Comparison of ENCODE assay signal across 5 cellular contexts in the genomic region with DNA sequence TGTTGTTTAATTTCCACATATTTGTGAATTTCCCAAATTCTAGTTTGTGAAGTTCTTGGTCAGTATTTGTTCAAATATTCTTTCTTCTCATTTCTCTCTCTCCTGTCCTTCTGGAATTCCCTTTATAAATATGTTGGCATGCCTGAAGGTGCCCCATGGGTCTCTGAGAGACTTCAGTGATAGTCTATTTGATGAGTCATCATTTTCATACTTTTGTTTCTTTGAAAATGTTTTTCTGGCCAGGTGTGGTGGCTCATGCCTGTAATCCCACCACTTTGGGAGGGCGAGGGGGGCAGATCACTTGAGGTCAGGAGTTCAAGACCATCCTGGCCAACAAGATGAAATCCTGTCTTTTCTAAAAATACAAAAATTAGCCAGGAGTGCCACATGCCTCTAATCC.
TF ChIP-seq lines count a peak whose summit lies in the region.
"Not testable (repeated sequence)": the region's sequence is repeated elsewhere in the genome, so short reads cannot be mapped to it uniquely, and the experiment has no call there.

No MANE protein-coding gene starts in this region.

TF ChIP-seq in A549, 52 proteins besides CTCF, POLR2A, EP300 and RAD21:
- TF ChIP-seq MAFK (IDR thresholded peaks at IDR 0.05; ENCODE audit: partially characterized antibody) (peak; percentile 94), FOSL2 (CRISPR knock-in tag; IDR thresholded peaks at IDR 0.05) (peak; percentile 37)
- not testable (repeated sequence) for TF ChIP-seq FOSL2 (IDR thresholded peaks at IDR 0.05)

TF ChIP-seq in IMR-90, 13 proteins besides CTCF, POLR2A, EP300 and RAD21:
- peak; percentile 92 for TF ChIP-seq MAFK (IDR thresholded peaks at IDR 0.05; ENCODE audit: low read depth, low read length)
TF ChIP-seq in IMR-90: peak in this region for 1; not testable (repeated sequence) for 12.

TF ChIP-seq in K562, 482 proteins besides CTCF, POLR2A, EP300 and RAD21:
- TF ChIP-seq MAFK (IDR thresholded peaks at IDR 0.05; ENCODE audit: low read length) (peak; percentile 91), MAFG (tag; conservative IDR thresholded peaks at IDR 0.05) (peak; percentile 88), MAFF (IDR thresholded peaks at IDR 0.05; ENCODE audit: low read length) (peak; percentile 92), C11orf30 (IDR thresholded peaks at IDR 0.05; ENCODE audit: low read depth) (peak; percentile 89), ZNF316 (IDR thresholded peaks at IDR 0.05) (peak; percentile 93)

TF ChIP-seq in H1, 55 proteins besides CTCF, POLR2A, EP300 and RAD21:
- peak; percentile 83; the same call in 1 of the 2 replicates for TF ChIP-seq MAFK (IDR thresholded peaks at IDR 0.05; ENCODE audit: low read depth, low read length)

TF ChIP-seq in HepG2, 621 proteins besides CTCF, POLR2A, EP300 and RAD21:
- peak; percentile 86 to 92 for TF ChIP-seq MAFK (conservative IDR thresholded peaks at IDR 0.05 in 1 of 2, IDR thresholded peaks at IDR 0.05 in 1 of 2; ENCODE audit: low read length in 2 of 2)
- TF ChIP-seq MAFF (IDR thresholded peaks at IDR 0.05; ENCODE audit: low read depth, low read length): peak; percentile 95
